Comparison of ENCODE assay signal across 1 cellular context in genomic region chr1:109280768-109281356, GRCh38.
TF ChIP-seq lines count a peak whose summit lies in the region.

No MANE protein-coding gene starts in this region.

TF ChIP-seq in WTC11, 78 proteins besides CTCF, POLR2A, EP300 and RAD21 (continued from another document):
- no peak for TF ChIP-seq NR2C2 (CRISPR knock-in tag; IDR thresholded peaks at IDR 0.05)
